Comparison of ENCODE assay signal across 8 cellular contexts in the genomic region with DNA sequence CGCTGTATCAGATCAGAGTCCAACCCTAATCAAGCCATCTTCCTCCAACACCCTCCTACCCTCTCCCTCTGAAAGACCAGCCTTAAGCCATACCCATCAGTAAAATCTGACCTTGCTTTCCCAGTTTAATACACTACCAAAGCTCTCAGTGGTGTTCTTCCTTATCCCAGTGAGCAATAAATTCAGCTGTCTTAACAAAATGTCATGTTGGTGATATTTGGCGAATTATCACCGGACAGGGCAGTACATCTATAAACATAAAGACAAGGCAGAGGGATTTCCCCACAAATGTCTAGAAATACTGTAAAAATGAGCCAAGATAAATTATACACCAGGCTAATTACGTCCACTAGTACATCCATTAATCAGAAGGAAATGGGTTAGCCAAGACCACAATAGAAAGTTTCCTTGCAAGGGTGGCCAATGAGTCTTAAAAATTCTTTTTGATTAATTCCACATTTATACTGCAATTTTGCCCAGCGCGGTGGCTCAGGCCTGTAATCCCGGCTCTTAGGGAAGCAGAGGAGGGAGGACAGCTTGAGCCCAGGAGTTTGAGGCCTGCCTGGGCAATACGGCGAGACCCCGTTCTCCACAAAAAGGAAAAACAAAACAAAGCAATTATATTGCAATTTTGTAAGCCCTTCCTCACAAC. TPM values are rescaled to one million over a fixed set of nuclear protein-coding genes. Genes with fewer than 3 reads are reported as not detected.
A peak's percentile ranks its signal among the peaks of the same experiment; 100 is the strongest.
DNase-seq lines count a peak whose midpoint lies in the region; ATAC-seq and TF ChIP-seq lines count a peak whose summit lies in the region.

No MANE protein-coding gene starts in this region.

- CTCF ChIA-PET in Calu3 (lab: Charles Lee) (interaction anchor here (0.7 kb wide), 1 partner anchor 26 kb away, joined by 3 read pairs; no protein-coding TSS in a partner anchor), Panc1 (lab: Charles Lee) (no interaction called here)

- no peaks in the 10 kb centered on the region for H3K27me3 Mint-ChIP-seq in Calu3 (ENCODE audit: unreplicated experiment)

- BruUV-seq in Calu3 (replicated peaks; lab: Mats Ljungman, UMichigan) (no TSS peak), Panc1 (replicated peaks; lab: Mats Ljungman, UMichigan) (TSS peak; percentile 74)

- no peaks in the 10 kb centered on the region for H3K9me3 ChIP-seq in Panc1 (ENCODE audit: control insufficient read depth, insufficient read depth, low read depth, low read length)
- H3K9me3 ChIP-seq in ovary, result no peaks in the 10 kb centered on the region

- 14 to 20% (median 16%) methylated on average over 10 of the region's 10 CpGs for WGBS in ovary, 3 donors

- no peak for TF ChIP-seq POLR2A in ovary (IDR thresholded peaks at IDR 0.05)

- peaks cover 5% of the 10 kb centered on the region for H3K36me3 ChIP-seq in Panc1 (ENCODE audit: control insufficient read depth, insufficient read depth, low read length)
- H3K36me3 ChIP-seq in ovary, result no peaks in the 10 kb centered on the region

- no peak for TF ChIP-seq EP300 in ovary (IDR thresholded peaks at IDR 0.05)

- no peak for TF ChIP-seq CTCF in Calu3 (IDR thresholded peaks at IDR 0.05; ENCODE audit: unreplicated experiment)
- TF ChIP-seq CTCF in Panc1 (IDR thresholded peaks at IDR 0.05), result no peak
- TF ChIP-seq CTCF in epithelial cell of proximal tubule (conservative IDR thresholded peaks at IDR 0.05; ENCODE audit: low read depth, low read length), result no peak
- no peak for TF ChIP-seq CTCF in ovary (IDR thresholded peaks at IDR 0.05)

- peak overlapping the region; percentile 77 for H3K27ac Mint-ChIP-seq in Calu3 (ENCODE audit: unreplicated experiment)

- no peak for DNase-seq in Calu3
- DNase-seq in Panc1 (ENCODE audit: low read depth, low spot score), result no peak
- no peak for DNase-seq in epithelial cell of proximal tubule (ENCODE audit: low read depth)
- DNase-seq in ovary, result no peak
- DNase-seq in SIG-M5 (lab: John Stamatoyannopoulos, UW), result no peak
- no peak for DNase-seq in hepatic stellate cell (ENCODE audit: low spot score)
- DNase-seq in DMS79 (lab: John Stamatoyannopoulos, UW), result no peak

- H3K27me3 ChIP-seq in Panc1 (ENCODE audit: control insufficient read depth, insufficient read depth, low read length) (no peaks in the 10 kb centered on the region), ovary (no peaks in the 10 kb centered on the region)

- H3K27ac ChIP-seq in Panc1 (ENCODE audit: low read length) (peak overlapping the region; percentile 98), ovary (no peak overlapping the region)

- peaks cover 25% of the 10 kb centered on the region for H3K36me3 Mint-ChIP-seq in Calu3 (ENCODE audit: insufficient read depth, unreplicated experiment)

- POLR2A ChIA-PET in Panc1 (lab: Charles Lee), result interaction anchor here (0.6 kb wide), 3 partner anchors 19 to 432 kb away, joined by 3 to 5 read pairs (median 3); no protein-coding TSS in a partner anchor

- H3K4me1 ChIP-seq in Panc1 (ENCODE audit: control insufficient read depth, insufficient read depth, low read length) (peaks cover 4% of the 10 kb centered on the region; the same call in 1 of the 2 replicates), ovary (ENCODE audit: insufficient read depth) (peaks cover 20% of the 10 kb centered on the region)

- H3K4me3 ChIP-seq in Panc1 (ENCODE audit: low read depth in 2 of 2, low read length in 2 of 2) (peak overlapping the region; percentile 95 to 100), epithelial cell of proximal tubule (ENCODE audit: low read depth, low read length) (peak overlapping the region; percentile 81), ovary (peak overlapping the region; percentile 52)

- intact Hi-C loops in Calu3 (cut with micrococcal nuclease; ENCODE audit: unreplicated experiment), result no loop called here
- intact Hi-C loops in Panc1 (cut with micrococcal nuclease; ENCODE audit: unreplicated experiment), result no loop called here
- intact Hi-C loops in ovary (cut with DNase I), result loop anchor here in 1 of 4 donors (10.0 kb wide), 1 partner anchor 184 kb away; the partner anchor contains the start of gene CFAP206

- no peak for ATAC-seq in Panc1
- no peak for ATAC-seq in GM18867 (IDR thresholded peaks at IDR 0.05; ENCODE audit: unreplicated experiment)

- peaks cover 23% of the 10 kb centered on the region for H3K4me1 Mint-ChIP-seq in Calu3 (ENCODE audit: low read depth, unreplicated experiment)

- H3K9me3 Mint-ChIP-seq in Calu3 (ENCODE audit: low read depth, unreplicated experiment), result no peaks in the 10 kb centered on the region

- H3K4me3 Mint-ChIP-seq in Calu3 (ENCODE audit: low read depth, unreplicated experiment), result peak overlapping the region; percentile 88

- in situ Hi-C loops in Panc1 (cut with HindIII; ENCODE audit: low pct_unique_long_range_greater_than_20kb, low sequenced_read_pairs), result no loop called here

RNA-seq across cellular contexts. Expression of gene RARS2, which starts 0.9 kb away (rescaled TPM):
- 24.4 and 24.7 TPM in 2 replicates for total RNA-seq in Calu3 (2022)
- 38.3 TPM for total RNA-seq in Panc1 (2021; ENCODE audit: unreplicated experiment)
- 23.5 TPM for polyA plus RNA-seq in Panc1 (2012; ENCODE audit: insufficient read length)
- total RNA-seq in epithelial cell of proximal tubule, result 15.8 and 27.5 TPM in 2 replicates
- 10 to 100 TPM; 14.0 to 30.6 (median 24.6) TPM for total RNA-seq in ovary
- polyA plus RNA-seq in ovary, result 10 to 100 TPM; 18.8 to 40.4 TPM

RNA-seq across cellular contexts. Expression of gene ORC3, which starts 1.1 kb away (rescaled TPM):
- total RNA-seq in Calu3 (2022), result 32.7 and 35.1 TPM in 2 replicates
- 36.9 TPM for total RNA-seq in Panc1 (2021; ENCODE audit: unreplicated experiment)
- 19.1 TPM for polyA plus RNA-seq in Panc1 (2012; ENCODE audit: insufficient read length)
- 28.4 and 29.7 TPM in 2 replicates for total RNA-seq in epithelial cell of proximal tubule
- 10 to 100 TPM; 18.2 to 35.8 (median 26.7) TPM for total RNA-seq in ovary
- 10 to 100 TPM; 17.4 to 24.6 TPM for polyA plus RNA-seq in ovary
